ENCODE assay signal across 8 cellular contexts in the genomic region with DNA sequence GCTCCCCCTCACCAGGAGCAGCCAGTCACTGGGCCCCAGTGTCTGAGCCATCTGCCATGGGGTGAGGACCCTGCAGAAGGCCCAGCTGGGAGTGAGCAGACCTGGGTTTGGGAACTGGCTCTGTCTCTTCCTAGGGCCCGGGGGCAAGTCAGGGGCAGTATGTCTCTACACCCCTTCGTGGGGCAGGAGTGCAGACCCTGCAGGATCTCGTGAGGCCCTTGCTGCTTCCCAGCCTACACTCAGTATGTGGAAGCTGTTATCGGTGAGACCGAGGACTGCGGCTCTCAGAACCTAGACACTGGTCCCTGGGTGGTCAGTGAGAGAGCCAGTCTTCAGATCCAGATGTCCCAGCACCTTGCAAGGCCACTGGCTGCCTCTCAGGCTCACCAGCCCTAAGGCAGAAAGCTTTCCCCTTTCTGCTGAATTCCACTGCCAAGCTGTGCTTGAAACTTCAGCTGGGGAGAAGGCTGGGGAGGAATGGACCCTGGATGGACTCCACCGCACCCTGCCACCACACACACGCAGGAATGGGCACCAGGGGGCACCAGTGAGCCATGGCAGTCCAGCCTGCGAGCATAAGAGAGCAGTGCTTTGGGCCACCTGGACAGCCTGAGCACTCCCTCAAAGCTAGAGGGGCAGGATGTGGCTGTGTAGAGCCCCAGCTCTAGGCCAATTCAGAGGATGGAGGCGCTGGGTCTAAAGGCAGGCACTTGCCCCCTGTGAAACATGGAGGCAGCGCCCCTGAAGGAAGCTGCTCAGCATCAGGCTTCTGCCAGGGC.
DNase-seq lines count a peak whose midpoint lies in the region; ATAC-seq and TF ChIP-seq lines count a peak whose summit lies in the region.

No MANE protein-coding gene starts in this region.

- TF ChIP-seq CTCF in AG04449 (IDR thresholded peaks at IDR 0.05; ENCODE audit: insufficient read depth, low read length, missing control alignments) (peak; percentile 100), cardiac fibroblast (IDR thresholded peaks at IDR 0.05; ENCODE audit: low read depth, low read length) (peak; percentile 99)

- H3K4me3 ChIP-seq in AG04449 (ENCODE audit: low read depth, low read length) (no peak overlapping the region), cardiac fibroblast (replicated peaks in 1 of 2; ENCODE audit: low read depth in 2 of 2, low read length in 2 of 2) (no peak overlapping the region)

- POLR2A ChIA-PET in AG04449 (lab: Yijun Ruan, JAX): interaction anchor here (1.2 to 1.9 kb wide), 2 partner anchors 46 to 69 kb away, joined by 5 to 9 read pairs; a partner anchor contains a TSS

- DNase-seq in AG04449 (ENCODE audit: low read depth, low spot score) (peak; percentile 12), NCI-H146 (lab: John Stamatoyannopoulos, UW) (peak; percentile 73), cardiac fibroblast (ENCODE audit: low read depth in 2 of 2) (peak; percentile 86 to 88), kidney tubule cell (ENCODE audit: low spot score) (peak; percentile 85)
- peak; percentile 58 for DNase-seq in activated CD4-positive, CD25-positive, alpha-beta regulatory T cell treated with anti-CD3 and anti-CD28 coated beads, Interleukin-2, amount 50 U/mL, for 16 hours (ENCODE audit: low read depth, low spot score)
- DNase-seq in stimulated activated CD4-positive, alpha-beta T cell treated with anti-CD3 and anti-CD28 coated beads, Interleukin-2, amount 100 ng/mL, for 4 hours (ENCODE audit: low read depth): peak; percentile 62

- peak; percentile 76 for ATAC-seq in GM18499 (IDR thresholded peaks at IDR 0.05; ENCODE audit: insufficient read depth, unreplicated experiment)
- ATAC-seq in HG02870 (IDR thresholded peaks at IDR 0.05; ENCODE audit: unreplicated experiment): peak; percentile 94

- CTCF ChIA-PET in AG04449 (lab: Yijun Ruan, JAX): interaction anchor here (0.7 to 6.5 kb wide), 28 partner anchors 10 to 1015 kb away, joined by 3 to 95 read pairs (median 6); a partner anchor contains a TSS

Comparison
In these comparisons a context has a peak if more than half of its experiments do, and no peak if none do; other contexts are left out.
1. DNase-seq: peak in every context shown above with its lines; median percentile 87 in cardiac fibroblast; 85 in kidney tubule cell; 73 in NCI-H146; 62 in stimulated activated CD4-positive, alpha-beta T cell treated with anti-CD3 and anti-CD28 coated beads, Interleukin-2, amount 100 ng/mL, for 4 hours; 58 in activated CD4-positive, CD25-positive, alpha-beta regulatory T cell treated with anti-CD3 and anti-CD28 coated beads, Interleukin-2, amount 50 U/mL, for 16 hours; 12 in AG04449.